Comparison of ENCODE assay signal across 33 cellular contexts in the genomic region with DNA sequence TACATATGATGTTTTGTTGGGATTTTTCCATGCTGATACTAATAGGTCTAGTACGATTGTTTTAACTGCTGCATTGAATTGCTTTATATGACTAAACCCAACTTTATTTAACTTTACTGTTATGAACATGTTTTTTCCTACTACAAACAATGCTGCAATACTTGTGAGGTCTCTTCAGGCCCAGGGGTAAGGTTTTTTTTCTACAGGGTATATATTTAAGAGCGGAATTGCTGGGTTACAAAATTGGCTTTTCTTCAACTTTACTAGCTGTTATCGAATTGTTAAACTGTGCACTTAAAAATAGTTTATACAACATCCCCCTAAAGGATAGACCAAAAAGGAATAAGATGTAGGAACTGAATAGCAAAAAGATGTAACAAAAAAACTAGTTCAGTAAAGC.
DNase-seq lines count a peak whose midpoint lies in the region; ATAC-seq and TF ChIP-seq lines count a peak whose summit lies in the region.
"Had no signal": no experiment of that assay in that cellular context is flagged by ENCODE, and none has a peak within 500 bp of the region (broad histone marks: within the 10 kb centered on the region; RNA-seq: fewer than 3 reads in every experiment).

No MANE protein-coding gene starts in this region.

- no peak overlapping the region for H3K4me3 Mint-ChIP-seq in activated T-cell treated with anti-CD3 and anti-CD28 coated beads, Interleukin-2, amount 50 U/mL, for 72 hours
- H3K4me3 Mint-ChIP-seq: B cell; CD14-positive monocyte; CD4-positive, alpha-beta memory T cell; CD4-positive, alpha-beta T cell; CD4-positive, CD25-positive, alpha-beta regulatory T cell; CD8-positive, alpha-beta memory T cell; CD8-positive, alpha-beta T cell had no signal

- ATAC-seq in activated T-cell treated with anti-CD3 and anti-CD28 coated beads, Interleukin-2, amount 50 U/mL, for 72 hours (replicated peaks in 1 of 2): no peak
- no peak for ATAC-seq in PC-3
- ATAC-seq: A549; CD8-positive, alpha-beta T cell had no signal

- no peaks in the 10 kb centered on the region for H4K20me1 ChIP-seq in PC-3 (ENCODE audit: low read length)
- H4K20me1 ChIP-seq: BLaER1; BLaER1 treated with 17β-estradiol and CSF1 and Interleukin-3, amounts not matched to agents 10 nM and 100 nM had no signal

- H3K4me1 ChIP-seq in HEK293 (ENCODE audit: control insufficient read depth, insufficient read depth, low read length) (no peaks in the 10 kb centered on the region), SJSA1 (replicated peaks) (peaks cover 42% of the 10 kb centered on the region), suprapubic skin (no peaks in the 10 kb centered on the region), PC-3 (ENCODE audit: insufficient read depth, low read length) (no peaks in the 10 kb centered on the region)
- H3K4me1 ChIP-seq: A549; BE2C; BLaER1; BLaER1 treated with 17β-estradiol and CSF1 and Interleukin-3, amounts not matched to agents 10 nM and 100 nM; Caco-2 had no signal

- no peaks in the 10 kb centered on the region for H3K9me3 Mint-ChIP-seq in activated T-cell treated with anti-CD3 and anti-CD28 coated beads, Interleukin-2, amount 50 U/mL, for 72 hours
- H3K9me3 Mint-ChIP-seq: CD4-positive, alpha-beta T cell had no signal

- no peaks in the 10 kb centered on the region for H3K36me3 Mint-ChIP-seq in activated T-cell treated with anti-CD3 and anti-CD28 coated beads, Interleukin-2, amount 50 U/mL, for 72 hours (ENCODE audit: insufficient read depth in 2 of 2)
- H3K36me3 Mint-ChIP-seq: CD14-positive monocyte had no signal

- H3K79me2 ChIP-seq in PC-3 (ENCODE audit: low read length): no peaks in the 10 kb centered on the region

- H3K9me3 ChIP-seq in HEK293 (ENCODE audit: control insufficient read depth, insufficient read depth, low read depth, low read length) (no peaks in the 10 kb centered on the region), SJSA1 (replicated peaks) (no peaks in the 10 kb centered on the region), suprapubic skin (no peaks in the 10 kb centered on the region), PC-3 (ENCODE audit: low read length) (no peaks in the 10 kb centered on the region)
- H3K9me3 ChIP-seq: A549, BE2C had no signal

- no peaks in the 10 kb centered on the region for H3K9me2 ChIP-seq in PC-3 (replicated peaks; ENCODE audit: low read length)

- H3K36me3 ChIP-seq in HEK293 (ENCODE audit: control insufficient read depth in 2 of 2, insufficient read depth in 1 of 2, low read length in 2 of 2) (no peaks in the 10 kb centered on the region), SJSA1 (no peaks in the 10 kb centered on the region), suprapubic skin (no peaks in the 10 kb centered on the region), PC-3 (ENCODE audit: low read depth, low read length) (no peaks in the 10 kb centered on the region)
- H3K36me3 ChIP-seq: BE2C; BLaER1; BLaER1 treated with 17β-estradiol and CSF1 and Interleukin-3, amounts not matched to agents 10 nM and 100 nM had no signal

- no peak for DNase-seq in activated T-cell treated with anti-CD3 and anti-CD28 coated beads, Interleukin-2, amount 50 U/mL, for 72 hours
- no peak for DNase-seq in activated T-cell treated with anti-CD3 and anti-CD28 coated beads, Interleukin-2, amount 50 U/mL, for 48 hours
- DNase-seq in SJSA1 (ENCODE audit: low read depth in 1 of 2, low spot score in 2 of 2): peak in 1 of 2 experiments; percentile 52
- DNase-seq in suprapubic skin (ENCODE audit: low spot score in 2 of 2): no peak
- no peak for DNase-seq in PC-3
- DNase-seq: 8988T; ACHN; AML-193; BE2C; C1 segment of cervical spinal cord; Caco-2; Calu3; CD4-positive, alpha-beta memory T cell; CD4-positive, alpha-beta T cell; CD4-positive, CD25-positive, alpha-beta regulatory T cell; CD8-positive, alpha-beta memory T cell; CD8-positive, alpha-beta T cell; COR-L47; DMS 273 treated with DMSO at 0.1 percent for 48 hours; DMS153; DMS53; DMS79; DMS79 treated with DMSO at 0.1 percent for 48 hours; DND-41; EL had no signal

- BruUV-seq in PC-3 (replicated peaks; lab: Mats Ljungman, UMichigan): no TSS peak

- no peaks in the 10 kb centered on the region for H3K4me1 Mint-ChIP-seq in activated T-cell treated with anti-CD3 and anti-CD28 coated beads, Interleukin-2, amount 50 U/mL, for 72 hours (ENCODE audit: low read depth)
- H3K4me1 Mint-ChIP-seq: B cell; CD14-positive monocyte; CD4-positive, alpha-beta memory T cell; CD4-positive, CD25-positive, alpha-beta regulatory T cell; CD8-positive, alpha-beta memory T cell had no signal

- TF ChIP-seq POLR2A in suprapubic skin (IDR thresholded peaks at IDR 0.05): no peak

- no peak overlapping the region for H3K27ac ChIP-seq in HEK293 (ENCODE audit: extremely low read depth, low read depth, low read length)
- peak overlapping the region; percentile 56 for H3K27ac ChIP-seq in SJSA1
- no peak overlapping the region for H3K27ac ChIP-seq in suprapubic skin
- no peak overlapping the region for H3K27ac ChIP-seq in PC-3 (ENCODE audit: low read length)
- H3K27ac ChIP-seq: 22Rv1; A549; BLaER1; BLaER1 treated with 17β-estradiol and CSF1 and Interleukin-3, amounts not matched to agents 10 nM and 100 nM; C4-2B had no signal

- intact Hi-C loops in PC-3 (cut with micrococcal nuclease): no loop called here

- H3K27me3 ChIP-seq in SJSA1 (replicated peaks): no peaks in the 10 kb centered on the region
- H3K27me3 ChIP-seq in suprapubic skin: no peaks in the 10 kb centered on the region
- H3K27me3 ChIP-seq in PC-3 (ENCODE audit: low read length): no peaks in the 10 kb centered on the region
- H3K27me3 ChIP-seq: BE2C; BLaER1; BLaER1 treated with 17β-estradiol and CSF1 and Interleukin-3, amounts not matched to agents 10 nM and 100 nM had no signal

- H3K27me3 Mint-ChIP-seq in activated T-cell treated with anti-CD3 and anti-CD28 coated beads, Interleukin-2, amount 50 U/mL, for 72 hours (ENCODE audit: low read depth): no peaks in the 10 kb centered on the region
- H3K27me3 Mint-ChIP-seq: CD4-positive, alpha-beta T cell had no signal

- 75% methylated on average over 3 of the region's 3 CpGs for WGBS in suprapubic skin

- no peak overlapping the region for H2AFZ ChIP-seq in PC-3 (ENCODE audit: low read length)

- no peak overlapping the region for H3K4me2 ChIP-seq in PC-3 (ENCODE audit: low read length)
- H3K4me2 ChIP-seq: A549; BLaER1; BLaER1 treated with 17β-estradiol and CSF1 and Interleukin-3, amounts not matched to agents 10 nM and 100 nM had no signal

- H3K4me3 ChIP-seq in HEK293 (ENCODE audit: low read depth, low read length) (no peak overlapping the region), SJSA1 (no peak overlapping the region), suprapubic skin (no peak overlapping the region), PC-3 (ENCODE audit: low read length) (no peak overlapping the region)
- H3K4me3 ChIP-seq: A549; BLaER1; BLaER1 treated with 17β-estradiol and CSF1 and Interleukin-3, amounts not matched to agents 10 nM and 100 nM had no signal

- H3F3A ChIP-seq in PC-3 (ENCODE audit: low read length, unreplicated experiment): no peaks in the 10 kb centered on the region

- CTCF ChIA-PET in HEK293 (lab: Yijun Ruan, JAX): no interaction called here
- CTCF ChIA-PET in PC-3 (lab: Charles Lee): interaction anchor here (0.7 kb wide), 1 partner anchor 43 kb away, joined by 3 read pairs; no protein-coding TSS in a partner anchor

- POLR2A ChIA-PET in HEK293 (lab: Yijun Ruan, JAX) (no interaction called here), PC-3 (lab: Charles Lee; ENCODE audit: unreplicated experiment) (no interaction called here)

- H3K9ac ChIP-seq in PC-3 (ENCODE audit: low read length): no peak overlapping the region
- H3K9ac ChIP-seq: BLaER1; BLaER1 treated with 17β-estradiol and CSF1 and Interleukin-3, amounts not matched to agents 10 nM and 100 nM had no signal

- TF ChIP-seq CTCF in HEK293 (tag by site-specific recombination; IDR thresholded peaks at IDR 0.05) (no peak), suprapubic skin (IDR thresholded peaks at IDR 0.05) (no peak), PC-3 (conservative IDR thresholded peaks at IDR 0.05; ENCODE audit: low read depth, low read length) (no peak)

- H3K27ac Mint-ChIP-seq in activated T-cell treated with anti-CD3 and anti-CD28 coated beads, Interleukin-2, amount 50 U/mL, for 72 hours: peak overlapping the region; percentile 69
- H3K27ac Mint-ChIP-seq: B cell; CD14-positive monocyte; CD4-positive, alpha-beta memory T cell; CD4-positive, alpha-beta T cell; CD4-positive, CD25-positive, alpha-beta regulatory T cell; CD8-positive, alpha-beta memory T cell; CD8-positive, alpha-beta T cell had no signal

- TF ChIP-seq EP300 in suprapubic skin (IDR thresholded peaks at IDR 0.05): no peak

TF ChIP-seq in HEK293, 187 proteins besides CTCF, POLR2A, EP300 and RAD21:
- peak; percentile 75 for TF ChIP-seq ZNF140 (tag by site-specific recombination; IDR thresholded peaks at IDR 0.05)
- TF ChIP-seq ZSCAN5A (tag by site-specific recombination; IDR thresholded peaks at IDR 0.05): no peak
